15 cellular contexts compared by ENCODE assay signal in the genomic region with DNA sequence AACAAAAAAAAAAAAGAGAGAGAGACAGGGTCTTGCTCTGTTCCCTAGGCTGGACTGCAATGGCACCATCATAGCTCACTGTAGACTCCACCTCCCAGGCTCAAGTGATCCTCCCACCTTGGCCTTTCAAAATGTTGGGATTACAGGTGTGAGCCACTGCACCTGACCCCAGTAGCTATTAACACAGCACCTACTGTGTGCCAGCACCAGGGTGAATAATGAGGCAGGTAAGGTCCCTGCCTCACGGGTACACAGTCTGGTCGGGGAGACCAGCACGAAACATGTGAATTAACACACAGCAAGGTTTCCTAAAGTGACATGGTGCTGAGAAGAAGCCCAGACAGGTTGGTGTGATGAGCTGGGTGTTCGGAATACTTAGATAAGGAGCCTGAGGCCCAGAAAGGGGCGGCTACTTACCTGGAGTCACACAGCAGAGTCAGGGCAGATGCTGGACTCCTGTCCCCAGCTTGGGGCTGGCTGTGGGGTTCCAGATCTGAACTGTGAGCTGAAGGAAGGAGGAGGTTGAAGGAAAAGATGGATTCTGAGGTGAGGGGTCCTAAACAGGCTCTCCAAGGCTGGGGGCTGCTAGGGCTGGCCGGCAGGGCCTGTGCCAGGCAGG. TPM values are rescaled to one million over a fixed set of nuclear protein-coding genes. Genes with fewer than 3 reads are reported as not detected.
"Had no signal": no experiment of that assay in that cellular context is flagged by ENCODE, and none has a peak within 500 bp of the region (broad histone marks: within the 10 kb centered on the region; RNA-seq: fewer than 3 reads in every experiment).

No MANE protein-coding gene starts in this region.

- H3K9me3 Mint-ChIP-seq: endodermal cell; naive thymus-derived CD4-positive, alpha-beta T cell; nephron progenitor cell; type B pancreatic cell had no signal

- H3K27ac ChIP-seq: coronary artery, hepatocyte, ovary had no signal

- H3K4me3 Mint-ChIP-seq: endodermal cell; naive thymus-derived CD4-positive, alpha-beta T cell; nephron progenitor cell; type B pancreatic cell had no signal

- ATAC-seq: naive thymus-derived CD4-positive, alpha-beta T cell had no signal

- H3K4me3 ChIP-seq: coronary artery, hepatocyte, ovary had no signal

- H3K27me3 ChIP-seq: hepatocyte, ovary had no signal

- H3K36me3 ChIP-seq: ovary had no signal

- H3K27me3 Mint-ChIP-seq: naive thymus-derived CD4-positive, alpha-beta T cell; type B pancreatic cell had no signal

- H2AFZ ChIP-seq: hepatocyte had no signal

- H3K27ac Mint-ChIP-seq: endodermal cell, nephron progenitor cell, type B pancreatic cell had no signal

- H3K4me2 ChIP-seq: hepatocyte had no signal

- DNase-seq: effector CD4-positive, alpha-beta T cell; endodermal cell; foreskin melanocyte; head of caudate nucleus; kidney glomerular epithelial cell; naive thymus-derived CD4-positive, alpha-beta T cell; nephron progenitor cell; ovary; right cardiac atrium; small intestine; stimulated activated CD4-positive, alpha-beta T cell treated with anti-CD3 and anti-CD28 coated beads, Interleukin-12 subunit alpha, Interleukin-12 subunit beta, amount 100 ng/mL, for 4 hours; stimulated activated naive CD4-positive, alpha-beta T cell treated with Interleukin-2 at 50 U/mL for 16 hours had no signal

- H3K9me3 ChIP-seq: ovary had no signal

- H3K36me3 Mint-ChIP-seq: naive thymus-derived CD4-positive, alpha-beta T cell; type B pancreatic cell had no signal

RNA-seq across cellular contexts. Expression of a gene that starts 16.5 kb away (rescaled TPM):
- polyA plus RNA-seq: naive thymus-derived CD4-positive, alpha-beta T cell had no signal
